In the genomic region with DNA sequence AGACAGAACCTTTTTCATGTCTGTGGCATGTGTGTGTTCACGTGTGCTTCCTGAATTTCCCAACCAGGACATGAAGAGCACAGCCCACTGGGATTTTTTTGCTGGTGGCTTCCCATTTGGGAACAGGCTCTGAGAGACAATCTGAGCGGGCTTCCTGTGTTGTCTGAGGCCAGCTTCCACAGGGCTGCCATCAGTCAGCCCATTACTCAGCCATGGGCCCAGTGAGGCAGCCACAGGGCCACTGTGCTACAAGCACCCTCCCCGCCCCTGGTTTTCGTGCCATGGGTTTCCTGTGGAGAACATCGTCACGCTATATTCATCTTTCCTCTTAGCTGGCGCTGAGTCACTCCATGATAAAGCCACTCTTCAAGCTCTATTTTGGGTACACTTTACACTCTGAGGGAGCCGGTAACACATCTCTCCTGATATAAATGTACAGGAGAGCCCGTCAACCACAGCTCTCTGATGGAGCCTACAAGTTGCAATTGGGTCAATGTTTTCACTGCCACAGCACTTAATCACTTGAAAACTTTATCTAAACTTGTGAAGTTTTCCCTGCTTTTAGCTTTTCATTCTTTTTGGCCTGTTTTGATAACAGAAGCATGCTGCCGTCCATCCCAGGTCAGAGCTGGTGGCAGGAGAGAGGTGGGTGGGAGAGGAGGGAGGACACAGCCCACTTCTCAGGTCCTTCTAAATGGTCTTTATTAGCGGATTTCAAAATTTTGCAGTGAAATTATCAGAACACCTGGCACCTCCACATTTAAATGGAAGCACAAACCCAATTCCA, we compare ENCODE assay signal across 8 cellular contexts.
DNase-seq lines count a peak whose midpoint lies in the region; ATAC-seq and TF ChIP-seq lines count a peak whose summit lies in the region.

No MANE protein-coding gene starts in this region.

- intact Hi-C loops in activated T-helper 1 cell treated with anti-CD3 and anti-CD28 coated beads, Interleukin-12 subunit alpha, Interleukin-12 subunit beta, Interleukin-2, Interleukin-4 antibody, amounts not matched to agents 30 ng/mL and 10 ng/mL and 1 ng/mL, durations not matched to agents 14 hours and 24 hours and 36 hours (cut with micrococcal nuclease), result loop anchor here (1.0 to 10.0 kb wide), 9 partner anchors 8 to 1331 kb away; a partner anchor contains a TSS

- H3K36me3 ChIP-seq in skeletal muscle satellite cell (ENCODE audit: insufficient read depth, low read length), result peaks cover 22% of the 10 kb centered on the region

- peaks cover 7% of the 10 kb centered on the region for H3K9me3 ChIP-seq in skeletal muscle satellite cell (replicated peaks; ENCODE audit: low read length)

- peaks cover 17% of the 10 kb centered on the region for H3K36me3 Mint-ChIP-seq in activated T-helper 1 cell treated with anti-CD3 and anti-CD28 coated beads, Interleukin-12 subunit alpha, Interleukin-12 subunit beta, Interleukin-2, Interleukin-4 antibody, amounts not matched to agents 30 ng/mL and 10 ng/mL and 1 ng/mL, durations not matched to agents 14 hours and 24 hours and 36 hours (ENCODE audit: low read depth)

- DNase-seq in activated gamma-delta T cell treated with Interleukin-2 at 50 U/mL for 16 hours, result peak; percentile 68
- DNase-seq in activated gamma-delta T cell (lab: John Stamatoyannopoulos, UW), result no peak
- peak; percentile 28 for DNase-seq in OCI-M1 (lab: John Stamatoyannopoulos, UW)
- DNase-seq in activated T-helper 1 cell treated with anti-CD3 and anti-CD28 coated beads, Interleukin-12 subunit alpha, Interleukin-12 subunit beta, Interleukin-2, Interleukin-4 antibody, amounts not matched to agents 30 ng/mL and 10 ng/mL and 1 ng/mL, durations not matched to agents 14 hours and 24 hours and 36 hours (ENCODE audit: low spot score), result peak; percentile 65
- DNase-seq in foreskin keratinocyte, result peak; percentile 80 to 93
- DNase-seq in NK-92 (lab: John Stamatoyannopoulos, UW; ENCODE audit: unreplicated experiment), result no peak
- DNase-seq in HuH-7.5 (ENCODE audit: low spot score), result no peak

- peak overlapping the region; percentile 90 for H3K9ac ChIP-seq in skeletal muscle satellite cell (ENCODE audit: low read depth, low read length)

- TF ChIP-seq CTCF in foreskin keratinocyte (conservative IDR thresholded peaks at IDR 0.05), result no peak

- H3K27me3 Mint-ChIP-seq in activated T-helper 1 cell treated with anti-CD3 and anti-CD28 coated beads, Interleukin-12 subunit alpha, Interleukin-12 subunit beta, Interleukin-2, Interleukin-4 antibody, amounts not matched to agents 30 ng/mL and 10 ng/mL and 1 ng/mL, durations not matched to agents 14 hours and 24 hours and 36 hours (ENCODE audit: insufficient read depth), result no peaks in the 10 kb centered on the region

- peak overlapping the region; percentile 40 for H3K4me3 ChIP-seq in skeletal muscle satellite cell (ENCODE audit: low read length)

- H3K27ac Mint-ChIP-seq in activated T-helper 1 cell treated with anti-CD3 and anti-CD28 coated beads, Interleukin-12 subunit alpha, Interleukin-12 subunit beta, Interleukin-2, Interleukin-4 antibody, amounts not matched to agents 30 ng/mL and 10 ng/mL and 1 ng/mL, durations not matched to agents 14 hours and 24 hours and 36 hours, result peak overlapping the region; percentile 85

- H3K4me2 ChIP-seq in skeletal muscle satellite cell (ENCODE audit: low read length), result peak overlapping the region; percentile 64

- peak overlapping the region; percentile 89 for H3K27ac ChIP-seq in foreskin keratinocyte

- H3K4me1 Mint-ChIP-seq in activated T-helper 1 cell treated with anti-CD3 and anti-CD28 coated beads, Interleukin-12 subunit alpha, Interleukin-12 subunit beta, Interleukin-2, Interleukin-4 antibody, amounts not matched to agents 30 ng/mL and 10 ng/mL and 1 ng/mL, durations not matched to agents 14 hours and 24 hours and 36 hours (ENCODE audit: low read depth), result peaks cover 61% of the 10 kb centered on the region

- H3K4me1 ChIP-seq in foreskin keratinocyte (peaks cover 30% of the 10 kb centered on the region), skeletal muscle satellite cell (ENCODE audit: control insufficient read depth, insufficient read depth, low read length) (peaks cover 67% of the 10 kb centered on the region)

- H3K27me3 ChIP-seq in foreskin keratinocyte (no peaks in the 10 kb centered on the region), skeletal muscle satellite cell (ENCODE audit: control insufficient read depth, insufficient read depth, low read length) (no peaks in the 10 kb centered on the region)

- peak; percentile 79 for ATAC-seq in foreskin keratinocyte

- H3K4me3 Mint-ChIP-seq in activated T-helper 1 cell treated with anti-CD3 and anti-CD28 coated beads, Interleukin-12 subunit alpha, Interleukin-12 subunit beta, Interleukin-2, Interleukin-4 antibody, amounts not matched to agents 30 ng/mL and 10 ng/mL and 1 ng/mL, durations not matched to agents 14 hours and 24 hours and 36 hours, result peak overlapping the region; percentile 74

- H3K9me3 Mint-ChIP-seq in activated T-helper 1 cell treated with anti-CD3 and anti-CD28 coated beads, Interleukin-12 subunit alpha, Interleukin-12 subunit beta, Interleukin-2, Interleukin-4 antibody, amounts not matched to agents 30 ng/mL and 10 ng/mL and 1 ng/mL, durations not matched to agents 14 hours and 24 hours and 36 hours, result peaks cover 5% of the 10 kb centered on the region

Comparison
In these comparisons a context has a peak if more than half of its experiments do, and no peak if none do; other contexts are left out.
1. DNase-seq: peak in activated gamma-delta T cell treated with Interleukin-2 at 50 U/mL for 16 hours (single experiment), OCI-M1 (single experiment), activated T-helper 1 cell treated with anti-CD3 and anti-CD28 coated beads, Interleukin-12 subunit alpha, Interleukin-12 subunit beta, Interleukin-2, Interleukin-4 antibody, amounts not matched to agents 30 ng/mL and 10 ng/mL and 1 ng/mL, durations not matched to agents 14 hours and 24 hours and 36 hours (single experiment) and foreskin keratinocyte (2 of 2); none in activated gamma-delta T cell (single experiment), NK-92 (single experiment) and HuH-7.5 (single experiment).